ENCODE assay signal across 1 cellular context in genomic region chr2:231483398-231484329, GRCh38.
A peak's percentile ranks its signal among the peaks of the same experiment; 100 is the strongest.
TF ChIP-seq lines count a peak whose summit lies in the region.

No MANE protein-coding gene starts in this region.

TF ChIP-seq in GM12878, 131 proteins besides CTCF, POLR2A, EP300 and RAD21 (continued from another document and continues in another):
- TF ChIP-seq ZBTB40 (IDR thresholded peaks at IDR 0.05; ENCODE audit: borderline replicate concordance) (no peak), YBX1 (IDR thresholded peaks at IDR 0.05) (no peak), MEF2B (IDR thresholded peaks at IDR 0.05; ENCODE audit: partially characterized antibody, poor library complexity, severe bottlenecking) (no peak), PML (IDR thresholded peaks at IDR 0.05; ENCODE audit: low read length) (no peak), SMAD5 (IDR thresholded peaks at IDR 0.05; ENCODE audit: low read depth) (no peak), MYB (IDR thresholded peaks at IDR 0.05; ENCODE audit: borderline replicate concordance, low read depth, low read length) (no peak), RELA (IDR thresholded peaks at IDR 0.05; ENCODE audit: borderline replicate concordance, partially characterized antibody) (no peak), MEF2A (IDR thresholded peaks at IDR 0.05; ENCODE audit: insufficient read depth, low read depth, low read length) (no peak), ZNF274 (IDR thresholded peaks at IDR 0.05; ENCODE audit: insufficient read depth, insufficient read length) (no peak), HDGF (IDR thresholded peaks at IDR 0.05) (no peak), CEBPZ (IDR thresholded peaks at IDR 0.05; ENCODE audit: low read depth, low read length) (no peak), SP1 (IDR thresholded peaks at IDR 0.05; ENCODE audit: low read depth, low read length) (no peak), ATF2 (IDR thresholded peaks at IDR 0.05; ENCODE audit: low read length) (no peak), ZNF384 (IDR thresholded peaks at IDR 0.05; ENCODE audit: borderline replicate concordance, low read depth, low read length) (no peak), ZBED1 (IDR thresholded peaks at IDR 0.05; ENCODE audit: borderline replicate concordance) (no peak), MTA2 (IDR thresholded peaks at IDR 0.05; ENCODE audit: low read depth) (no peak), NFXL1 (IDR thresholded peaks at IDR 0.05; ENCODE audit: borderline replicate concordance) (no peak), ASH2L (IDR thresholded peaks at IDR 0.05; ENCODE audit: borderline replicate concordance, low read depth) (no peak), CBX3 (IDR thresholded peaks at IDR 0.05; ENCODE audit: borderline replicate concordance, low read depth) (no peak), BRCA1 (IDR thresholded peaks at IDR 0.05; ENCODE audit: low read depth, low read length) (no peak), CBFB (IDR thresholded peaks at IDR 0.05; ENCODE audit: low read depth) (0 out of 2 replicates have a peak, but pooled peaks have one; percentile 19), SMC3 (IDR thresholded peaks at IDR 0.05; ENCODE audit: borderline replicate concordance, low read length) (no peak), TCF7 (IDR thresholded peaks at IDR 0.05; ENCODE audit: borderline replicate concordance) (no peak), SMARCA5 (IDR thresholded peaks at IDR 0.05) (no peak), BACH1 (IDR thresholded peaks at IDR 0.05; ENCODE audit: borderline replicate concordance) (no peak), SIN3A (IDR thresholded peaks at IDR 0.05; ENCODE audit: low read depth, low read length) (peak; percentile 73), BHLHE40 (IDR thresholded peaks at IDR 0.05; ENCODE audit: borderline replicate concordance in 1 of 2, low read depth in 2 of 2, low read length in 1 of 2) (peak; percentile 38 to 45; a peak in 2 of 4 replicates), CBX5 (IDR thresholded peaks at IDR 0.05; ENCODE audit: low read depth) (no peak), KAT2A (conservative IDR thresholded peaks at IDR 0.05; ENCODE audit: control insufficient read depth, low read depth, low read length) (no peak), POLR2AphosphoS2 (IDR thresholded peaks at IDR 0.05; ENCODE audit: low read depth, low read length) (no peak), NFIC (IDR thresholded peaks at IDR 0.05; ENCODE audit: low read depth, low read length) (no peak), STAT3 (IDR thresholded peaks at IDR 0.05; ENCODE audit: low read depth, low read length) (no peak), IRF5 (IDR thresholded peaks at IDR 0.05; ENCODE audit: borderline replicate concordance) (no peak), GABPA (IDR thresholded peaks at IDR 0.05; ENCODE audit: low read depth) (no peak)
- TF ChIP-seq, protein P1, sequence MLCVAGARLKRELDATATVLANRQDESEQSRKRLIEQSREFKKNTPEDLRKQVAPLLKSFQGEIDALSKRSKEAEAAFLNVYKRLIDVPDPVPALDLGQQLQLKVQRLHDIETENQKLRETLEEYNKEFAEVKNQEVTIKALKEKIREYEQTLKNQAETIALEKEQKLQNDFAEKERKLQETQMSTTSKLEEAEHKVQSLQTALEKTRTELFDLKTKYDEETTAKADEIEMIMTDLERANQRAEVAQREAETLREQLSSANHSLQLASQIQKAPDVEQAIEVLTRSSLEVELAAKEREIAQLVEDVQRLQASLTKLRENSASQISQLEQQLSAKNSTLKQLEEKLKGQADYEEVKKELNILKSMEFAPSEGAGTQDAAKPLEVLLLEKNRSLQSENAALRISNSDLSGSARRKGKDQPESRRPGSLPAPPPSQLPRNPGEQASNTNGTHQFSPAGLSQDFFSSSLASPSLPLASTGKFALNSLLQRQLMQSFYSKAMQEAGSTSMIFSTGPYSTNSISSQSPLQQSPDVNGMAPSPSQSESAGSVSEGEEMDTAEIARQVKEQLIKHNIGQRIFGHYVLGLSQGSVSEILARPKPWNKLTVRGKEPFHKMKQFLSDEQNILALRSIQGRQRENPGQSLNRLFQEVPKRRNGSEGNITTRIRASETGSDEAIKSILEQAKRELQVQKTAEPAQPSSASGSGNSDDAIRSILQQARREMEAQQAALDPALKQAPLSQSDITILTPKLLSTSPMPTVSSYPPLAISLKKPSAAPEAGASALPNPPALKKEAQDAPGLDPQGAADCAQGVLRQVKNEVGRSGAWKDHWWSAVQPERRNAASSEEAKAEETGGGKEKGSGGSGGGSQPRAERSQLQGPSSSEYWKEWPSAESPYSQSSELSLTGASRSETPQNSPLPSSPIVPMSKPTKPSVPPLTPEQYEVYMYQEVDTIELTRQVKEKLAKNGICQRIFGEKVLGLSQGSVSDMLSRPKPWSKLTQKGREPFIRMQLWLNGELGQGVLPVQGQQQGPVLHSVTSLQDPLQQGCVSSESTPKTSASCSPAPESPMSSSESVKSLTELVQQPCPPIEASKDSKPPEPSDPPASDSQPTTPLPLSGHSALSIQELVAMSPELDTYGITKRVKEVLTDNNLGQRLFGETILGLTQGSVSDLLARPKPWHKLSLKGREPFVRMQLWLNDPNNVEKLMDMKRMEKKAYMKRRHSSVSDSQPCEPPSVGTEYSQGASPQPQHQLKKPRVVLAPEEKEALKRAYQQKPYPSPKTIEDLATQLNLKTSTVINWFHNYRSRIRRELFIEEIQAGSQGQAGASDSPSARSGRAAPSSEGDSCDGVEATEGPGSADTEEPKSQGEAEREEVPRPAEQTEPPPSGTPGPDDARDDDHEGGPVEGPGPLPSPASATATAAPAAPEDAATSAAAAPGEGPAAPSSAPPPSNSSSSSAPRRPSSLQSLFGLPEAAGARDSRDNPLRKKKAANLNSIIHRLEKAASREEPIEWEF (IDR thresholded peaks at IDR 0.05; ENCODE audit: insufficient replicate concordance, low read depth, low read length): no peak
- TF ChIP-seq, protein P2, sequence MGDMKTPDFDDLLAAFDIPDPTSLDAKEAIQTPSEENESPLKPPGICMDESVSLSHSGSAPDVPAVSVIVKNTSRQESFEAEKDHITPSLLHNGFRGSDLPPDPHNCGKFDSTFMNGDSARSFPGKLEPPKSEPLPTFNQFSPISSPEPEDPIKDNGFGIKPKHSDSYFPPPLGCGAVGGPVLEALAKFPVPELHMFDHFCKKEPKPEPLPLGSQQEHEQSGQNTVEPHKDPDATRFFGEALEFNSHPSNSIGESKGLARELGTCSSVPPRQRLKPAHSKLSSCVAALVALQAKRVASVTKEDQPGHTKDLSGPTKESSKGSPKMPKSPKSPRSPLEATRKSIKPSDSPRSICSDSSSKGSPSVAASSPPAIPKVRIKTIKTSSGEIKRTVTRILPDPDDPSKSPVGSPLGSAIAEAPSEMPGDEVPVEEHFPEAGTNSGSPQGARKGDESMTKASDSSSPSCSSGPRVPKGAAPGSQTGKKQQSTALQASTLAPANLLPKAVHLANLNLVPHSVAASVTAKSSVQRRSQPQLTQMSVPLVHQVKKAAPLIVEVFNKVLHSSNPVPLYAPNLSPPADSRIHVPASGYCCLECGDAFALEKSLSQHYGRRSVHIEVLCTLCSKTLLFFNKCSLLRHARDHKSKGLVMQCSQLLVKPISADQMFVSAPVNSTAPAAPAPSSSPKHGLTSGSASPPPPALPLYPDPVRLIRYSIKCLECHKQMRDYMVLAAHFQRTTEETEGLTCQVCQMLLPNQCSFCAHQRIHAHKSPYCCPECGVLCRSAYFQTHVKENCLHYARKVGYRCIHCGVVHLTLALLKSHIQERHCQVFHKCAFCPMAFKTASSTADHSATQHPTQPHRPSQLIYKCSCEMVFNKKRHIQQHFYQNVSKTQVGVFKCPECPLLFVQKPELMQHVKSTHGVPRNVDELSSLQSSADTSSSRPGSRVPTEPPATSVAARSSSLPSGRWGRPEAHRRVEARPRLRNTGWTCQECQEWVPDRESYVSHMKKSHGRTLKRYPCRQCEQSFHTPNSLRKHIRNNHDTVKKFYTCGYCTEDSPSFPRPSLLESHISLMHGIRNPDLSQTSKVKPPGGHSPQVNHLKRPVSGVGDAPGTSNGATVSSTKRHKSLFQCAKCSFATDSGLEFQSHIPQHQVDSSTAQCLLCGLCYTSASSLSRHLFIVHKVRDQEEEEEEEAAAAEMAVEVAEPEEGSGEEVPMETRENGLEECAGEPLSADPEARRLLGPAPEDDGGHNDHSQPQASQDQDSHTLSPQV (IDR thresholded peaks at IDR 0.05): no peak
- TF ChIP-seq, protein P3, sequence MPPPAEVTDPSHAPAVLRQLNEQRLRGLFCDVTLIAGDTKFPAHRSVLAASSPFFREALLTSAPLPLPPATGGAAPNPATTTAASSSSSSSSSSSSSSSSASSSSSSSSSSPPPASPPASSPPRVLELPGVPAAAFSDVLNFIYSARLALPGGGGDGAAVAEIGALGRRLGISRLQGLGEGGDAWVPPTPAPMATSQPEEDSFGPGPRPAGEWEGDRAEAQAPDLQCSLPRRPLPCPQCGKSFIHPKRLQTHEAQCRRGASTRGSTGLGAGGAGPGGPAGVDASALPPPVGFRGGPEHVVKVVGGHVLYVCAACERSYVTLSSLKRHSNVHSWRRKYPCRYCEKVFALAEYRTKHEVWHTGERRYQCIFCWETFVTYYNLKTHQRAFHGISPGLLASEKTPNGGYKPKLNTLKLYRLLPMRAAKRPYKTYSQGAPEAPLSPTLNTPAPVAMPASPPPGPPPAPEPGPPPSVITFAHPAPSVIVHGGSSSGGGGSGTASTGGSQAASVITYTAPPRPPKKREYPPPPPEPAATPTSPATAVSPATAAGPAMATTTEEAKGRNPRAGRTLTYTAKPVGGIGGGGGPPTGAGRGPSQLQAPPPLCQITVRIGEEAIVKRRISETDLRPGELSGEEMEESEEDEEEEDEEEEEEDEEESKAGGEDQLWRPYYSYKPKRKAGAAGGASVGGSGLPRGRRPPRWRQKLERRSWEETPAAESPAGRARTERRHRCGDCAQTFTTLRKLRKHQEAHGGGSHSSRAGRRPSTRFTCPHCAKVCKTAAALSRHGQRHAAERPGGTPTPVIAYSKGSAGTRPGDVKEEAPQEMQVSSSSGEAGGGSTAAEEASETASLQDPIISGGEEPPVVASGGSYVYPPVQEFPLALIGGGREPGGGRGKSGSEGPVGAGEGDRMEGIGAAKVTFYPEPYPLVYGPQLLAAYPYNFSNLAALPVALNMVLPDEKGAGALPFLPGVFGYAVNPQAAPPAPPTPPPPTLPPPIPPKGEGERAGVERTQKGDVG (CRISPR knock-in tag; IDR thresholded peaks at IDR 0.05): no peak
